ENCODE assay signal across 8 cellular contexts in genomic region chr6:158031445-158032353, GRCh38. TPM values are rescaled to one million over a fixed set of nuclear protein-coding genes. Genes with fewer than 3 reads are reported as not detected.
DNase-seq lines count a peak whose midpoint lies in the region; ATAC-seq and TF ChIP-seq lines count a peak whose summit lies in the region.

No MANE protein-coding gene starts in this region.

- no peaks in the 10 kb centered on the region for H3K27me3 ChIP-seq in esophagus squamous epithelium

- 55 to 62% methylated on average over 16 of the region's 19 CpGs for WGBS in esophagus squamous epithelium, 2 donors

- peak overlapping the region; percentile 2 to 70 (median 38) for H3K27ac ChIP-seq in esophagus squamous epithelium

- H3K9me3 ChIP-seq in esophagus squamous epithelium = no peaks in the 10 kb centered on the region

- intact Hi-C loops in esophagus squamous epithelium (cut with DNase I) = no loop called here

- ATAC-seq in HG03025 (IDR thresholded peaks at IDR 0.05; ENCODE audit: low FRiP score, unreplicated experiment) (no peak), GM18870 (IDR thresholded peaks at IDR 0.05; ENCODE audit: unreplicated experiment) (no peak)

- peak; percentile 79 for DNase-seq in GM04504 (ENCODE audit: low read depth)
- peak; percentile 97 for DNase-seq in HT1080 (ENCODE audit: low read depth)
- peak; percentile 47 for DNase-seq in activated CD4-positive, CD25-positive, alpha-beta regulatory T cell treated with anti-CD3 and anti-CD28 coated beads, Interleukin-2, amount 50 U/mL, for 72 hours
- no peak for DNase-seq in esophagus squamous epithelium (lab: John Stamatoyannopoulos, UW)
- DNase-seq in pons (ENCODE audit: low spot score) = peak; percentile 57
- DNase-seq in GF-D8 (lab: John Stamatoyannopoulos, UW) = no peak

- peaks cover 0 to 23% (median 4%) of the 10 kb centered on the region in 3 donors for H3K36me3 ChIP-seq in esophagus squamous epithelium

- no peak for TF ChIP-seq CTCF in esophagus squamous epithelium (IDR thresholded peaks at IDR 0.05)

- peaks cover 20 to 63% (median 47%) of the 10 kb centered on the region in 3 donors for H3K4me1 ChIP-seq in esophagus squamous epithelium

- TF ChIP-seq POLR2A in esophagus squamous epithelium (IDR thresholded peaks at IDR 0.05) = no peak

- H3K4me3 ChIP-seq in esophagus squamous epithelium = no peak overlapping the region

RNA-seq across cellular contexts. Expression of gene SYNJ2, which starts 50.0 kb away (rescaled TPM):
- 64.7 and 68.5 TPM in 2 replicates for total RNA-seq in HT1080 (2014; rRNA removed; shearing (Covaris generic))
- 57.0 and 58.7 TPM in 2 replicates for polyA plus RNA-seq in HT1080 (2015; cell fraction: cytosol; rRNA removed)
- 89.2 and 95.8 TPM in 2 replicates for polyA plus RNA-seq in HT1080 (2015; cell fraction: nucleus; rRNA removed)
- total RNA-seq in esophagus squamous epithelium = 10 to 100 TPM in 2 of 4 donors, 1 to 10 TPM in 2; 6.6 to 15.6 (median 9.8) TPM

Comparison
In these comparisons a context has a peak if more than half of its experiments do, and no peak if none do; other contexts are left out.
1. DNase-seq: peak in GM04504 (single experiment), HT1080 (single experiment), activated CD4-positive, CD25-positive, alpha-beta regulatory T cell treated with anti-CD3 and anti-CD28 coated beads, Interleukin-2, amount 50 U/mL, for 72 hours (single experiment) and pons (single experiment); none in esophagus squamous epithelium (single experiment) and GF-D8 (single experiment).